Comparison of ENCODE assay signal across 1 cellular context in genomic region chr1:40264354-40264781, GRCh38.
TF ChIP-seq lines count a peak whose summit lies in the region.

No MANE protein-coding gene starts in this region.

TF ChIP-seq in IMR-90, 13 proteins besides CTCF, POLR2A, EP300 and RAD21:
- TF ChIP-seq USF2 (IDR thresholded peaks at IDR 0.05; ENCODE audit: low read depth, low read length) (no peak), BHLHE40 (IDR thresholded peaks at IDR 0.05; ENCODE audit: low read depth, low read length) (no peak)
TF ChIP-seq in IMR-90: peak in this region for 0.
